1 cellular context compared by ENCODE assay signal in genomic region chr15:53830707-53831386, GRCh38.
TF ChIP-seq lines count a peak whose summit lies in the region.

No MANE protein-coding gene starts in this region.

TF ChIP-seq in GM23338, 12 proteins besides CTCF, POLR2A, EP300 and RAD21 (continued from another document):
- TF ChIP-seq ZNF462 (CRISPR knock-in tag; IDR thresholded peaks at IDR 0.05), result no peak
- TF ChIP-seq NANOG (IDR thresholded peaks at IDR 0.05; ENCODE audit: borderline replicate concordance), result no peak
- no peak for TF ChIP-seq REST (IDR thresholded peaks at IDR 0.05; ENCODE audit: unreplicated experiment)
- no peak for TF ChIP-seq CREB1 (CRISPR knock-in tag; IDR thresholded peaks at IDR 0.05; ENCODE audit: low read depth)
- no peak for TF ChIP-seq EZH2 (IDR thresholded peaks at IDR 0.05; ENCODE audit: low read depth, unreplicated experiment)
- TF ChIP-seq ZNF114 (CRISPR knock-in tag; IDR thresholded peaks at IDR 0.05), result no peak
- TF ChIP-seq ETS1 (IDR thresholded peaks at IDR 0.05), result no peak
TF ChIP-seq in GM23338: peak in this region for 0.
